8 cellular contexts compared by ENCODE assay signal in genomic region chr3:111071257-111072015, GRCh38. TPM values are rescaled to one million over a fixed set of nuclear protein-coding genes. Genes with fewer than 3 reads are reported as not detected.
DNase-seq lines count a peak whose midpoint lies in the region; ATAC-seq and TF ChIP-seq lines count a peak whose summit lies in the region.

NECTIN3 (plus strand) TSS chr3:111071816; CDS start chr3:111072018, 202 bp downstream.

- intact Hi-C loops in esophagus muscularis mucosa (cut with DNase I), result no loop called here

- H3K9me3 ChIP-seq in NT2/D1 (ENCODE audit: insufficient read depth, low read length), result no peaks in the 10 kb centered on the region
- H3K9me3 ChIP-seq in esophagus muscularis mucosa, result no peaks in the 10 kb centered on the region
- no peaks in the 10 kb centered on the region for H3K9me3 ChIP-seq in mucosa of rectum (ENCODE audit: control insufficient read depth in 2 of 2, low read length in 2 of 2)

- DNase-seq in AG04449 (ENCODE audit: low read depth, low spot score) (peak; percentile 90), NT2/D1 (ENCODE audit: low read depth, low spot score) (peak; percentile 80), esophagus muscularis mucosa (ENCODE audit: extremely low spot score) (peak; percentile 97)
- DNase-seq in activated T-helper 1 cell treated with anti-CD3 and anti-CD28 coated beads, Interleukin-2, amount 50 U/mL, for 16 hours (ENCODE audit: low read depth in 1 of 2, low spot score in 1 of 2), result peak; percentile 68 to 79
- DNase-seq in stimulated activated CD8-positive, alpha-beta memory T cell treated with anti-CD3 and anti-CD28 coated beads, Interleukin-2, amount 100 ng/mL, for 48 hours (ENCODE audit: low read depth in 2 of 2), result peak; percentile 69 to 75

- ATAC-seq in GM19023 (IDR thresholded peaks at IDR 0.05; ENCODE audit: unreplicated experiment) (peak; percentile 83), HG03342 (IDR thresholded peaks at IDR 0.05; ENCODE audit: unreplicated experiment) (peak; percentile 70)

- peak; percentile 29 for TF ChIP-seq POLR2A in esophagus muscularis mucosa (IDR thresholded peaks at IDR 0.05; ENCODE audit: low read depth)

- H3K27ac ChIP-seq in esophagus muscularis mucosa (replicated peaks in 1 of 4), result peak within 1 kb of the TSS; percentile 93 to 97 (median 95)
- peak within 1 kb of the TSS; percentile 83 to 87 for H3K27ac ChIP-seq in mucosa of rectum (ENCODE audit: low read depth in 2 of 2, low read length in 2 of 2)

- TF ChIP-seq CTCF in AG04449 (IDR thresholded peaks at IDR 0.05; ENCODE audit: insufficient read depth, low read length, missing control alignments) (no peak), esophagus muscularis mucosa (IDR thresholded peaks at IDR 0.05) (no peak)

- WGBS in esophagus muscularis mucosa, result under 1% methylated on average over 32 of the region's 77 CpGs

- CTCF ChIA-PET in AG04449 (lab: Yijun Ruan, JAX), result no interaction called here

- no peak for TF ChIP-seq EP300 in esophagus muscularis mucosa (IDR thresholded peaks at IDR 0.05)

- H3K27me3 ChIP-seq in NT2/D1 (ENCODE audit: insufficient read depth, insufficient read length) (no peaks in the 10 kb centered on the region), esophagus muscularis mucosa (no peaks in the 10 kb centered on the region), mucosa of rectum (ENCODE audit: control insufficient read depth in 2 of 2, insufficient read depth in 2 of 2, low read length in 2 of 2) (no peaks in the 10 kb centered on the region)

- peak within 1 kb of the TSS; percentile 86 for H3K4me3 ChIP-seq in AG04449 (ENCODE audit: low read depth, low read length)
- H3K4me3 ChIP-seq in NT2/D1 (ENCODE audit: insufficient read length, low read depth), result peak within 1 kb of the TSS; percentile 93
- H3K4me3 ChIP-seq in esophagus muscularis mucosa, result peak within 1 kb of the TSS; percentile 68 to 93 (median 80)
- H3K4me3 ChIP-seq in mucosa of rectum (ENCODE audit: low read length in 2 of 2), result peak within 1 kb of the TSS; percentile 77 to 91

- H3K9ac ChIP-seq in NT2/D1 (ENCODE audit: insufficient read length, low read depth) (peak within 1 kb of the TSS; percentile 98), mucosa of rectum (ENCODE audit: low read depth in 1 of 2, low read length in 2 of 2) (peak within 1 kb of the TSS; percentile 81 to 86)

- no peaks in the 10 kb centered on the region for H3K4me1 ChIP-seq in NT2/D1 (ENCODE audit: insufficient read depth, insufficient read length)
- peaks cover 16 to 46% (median 37%) of the 10 kb centered on the region in 4 donors for H3K4me1 ChIP-seq in esophagus muscularis mucosa
- peaks cover 13% of the 10 kb centered on the region in 2 donors for H3K4me1 ChIP-seq in mucosa of rectum (ENCODE audit: control insufficient read depth in 2 of 2, insufficient read depth in 2 of 2, low read length in 2 of 2)

- H3K36me3 ChIP-seq in NT2/D1 (ENCODE audit: insufficient read depth, insufficient read length, low read length) (no peaks in the 10 kb centered on the region), esophagus muscularis mucosa (no peaks in the 10 kb centered on the region), mucosa of rectum (ENCODE audit: control insufficient read depth in 2 of 2, insufficient read depth in 2 of 2, low read length in 2 of 2) (no peaks in the 10 kb centered on the region)

- POLR2A ChIA-PET in AG04449 (lab: Yijun Ruan, JAX), result interaction anchor here (1.1 kb wide), 1 partner anchor 171 kb away, joined by 3 read pairs; no protein-coding TSS in a partner anchor

RNA-seq across cellular contexts. Expression of gene NECTIN3, which starts in this region (rescaled TPM):
- total RNA-seq in esophagus muscularis mucosa, result 10 to 100 TPM; 24.9 to 30.1 (median 26.7) TPM

Comparison
In these comparisons a context has a peak if more than half of its experiments do, and no peak if none do; other contexts are left out.
1. Peak in every context shown above with its lines: DNase-seq, ATAC-seq, H3K4me3 ChIP-seq and H3K27ac ChIP-seq.